8 cellular contexts compared by ENCODE assay signal in the genomic region with DNA sequence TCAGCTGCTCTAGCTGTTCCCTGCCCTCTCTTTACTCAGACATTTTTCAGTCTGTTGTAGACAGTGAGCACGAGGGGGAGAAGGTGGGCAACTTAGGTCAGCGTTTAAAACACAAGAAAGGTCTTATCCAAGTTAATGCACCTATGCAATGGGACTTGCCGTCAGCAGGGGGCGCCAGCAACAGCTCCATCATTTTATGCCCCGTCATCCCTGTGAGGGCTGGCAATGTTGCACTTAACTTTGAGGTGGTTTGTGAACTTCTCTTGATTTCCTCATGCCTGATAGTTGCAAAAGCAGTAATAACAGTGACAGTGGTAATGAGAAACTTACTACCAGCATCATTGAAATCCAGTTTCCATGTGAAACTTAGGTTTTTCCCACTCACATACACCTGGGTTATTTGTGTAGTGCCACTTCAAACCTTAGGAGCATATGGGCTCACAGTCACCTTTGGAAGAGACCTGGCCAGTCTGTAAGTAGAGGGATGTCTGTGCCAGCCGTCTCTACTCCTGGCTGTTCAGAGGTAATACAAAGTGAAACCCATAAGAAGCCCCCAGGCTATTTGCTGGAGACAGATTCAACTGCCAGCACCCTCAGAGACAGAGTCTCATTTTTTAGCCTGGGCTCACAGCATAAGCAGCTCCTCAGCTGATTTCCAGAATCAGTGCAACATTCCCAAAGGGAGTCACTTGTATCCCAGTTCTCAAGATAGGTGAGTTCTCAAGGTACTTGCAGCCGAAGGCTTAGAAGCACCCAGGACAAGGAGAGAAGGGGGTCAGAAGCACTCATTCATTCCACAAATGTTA. TPM values are rescaled to one million over a fixed set of nuclear protein-coding genes. Genes with fewer than 3 reads are reported as not detected.
A peak's percentile ranks its signal among the peaks of the same experiment; 100 is the strongest.
DNase-seq lines count a peak whose midpoint lies in the region; ATAC-seq and TF ChIP-seq lines count a peak whose summit lies in the region.

No MANE protein-coding gene starts in this region.

- WGBS in upper lobe of left lung, 2 donors = 20 to 28% methylated on average over 6 to 7 of the region's 7 CpGs

- DNase-seq in GM04504 (ENCODE audit: low read depth) = peak; percentile 80
- peak; percentile 86 for DNase-seq in HuH-7 (ENCODE audit: low spot score)
- DNase-seq in SK-N-DZ (ENCODE audit: low spot score) = peak; percentile 73
- peak; percentile 80 for DNase-seq in activated naive CD4-positive, alpha-beta T cell treated with Interleukin-2 at 50 U/mL for 16 hours
- peak; percentile 63 for DNase-seq in germinal center (ENCODE audit: low spot score)
- peak; percentile 58 for DNase-seq in pons (ENCODE audit: low spot score)
- peak in 1 of 2 donors; percentile 90 for DNase-seq in upper lobe of left lung

- H3K4me3 ChIP-seq in upper lobe of left lung = no peak overlapping the region

- peak overlapping the region; percentile 50 to 78 (median 67) for H3K27ac ChIP-seq in upper lobe of left lung

- H3K36me3 ChIP-seq in upper lobe of left lung = peaks cover 12 to 74% (median 33%) of the 10 kb centered on the region in 4 donors

- no peak for TF ChIP-seq POLR2A in upper lobe of left lung (IDR thresholded peaks at IDR 0.05)

- ATAC-seq in upper lobe of left lung (ENCODE audit: low FRiP score in 2 of 2) (peak; percentile 71 to 84), GM21717 (IDR thresholded peaks at IDR 0.05; ENCODE audit: unreplicated experiment) (no peak)

- H3K4me1 ChIP-seq in upper lobe of left lung = peaks cover 14 to 23% (median 19%) of the 10 kb centered on the region in 4 donors

- peak in 1 of 4 donors; percentile 56 for TF ChIP-seq EP300 in upper lobe of left lung (IDR thresholded peaks at IDR 0.05)

- H3K27me3 ChIP-seq in upper lobe of left lung = no peaks in the 10 kb centered on the region

- peak; percentile 86 to 91 (median 90) for TF ChIP-seq CTCF in upper lobe of left lung (IDR thresholded peaks at IDR 0.05)

- H3K9me3 ChIP-seq in upper lobe of left lung = no peaks in the 10 kb centered on the region

RNA-seq across cellular contexts. Expression of a gene that starts 44.8 kb away (rescaled TPM):
- 97.4 and 104 TPM in 2 replicates for polyA plus RNA-seq in SK-N-DZ (2014; cell fraction: cytosol; rRNA removed)
- 170 and 208 TPM in 2 replicates for polyA plus RNA-seq in SK-N-DZ (2014; cell fraction: nucleus; rRNA removed)
- 100 to 1,000 TPM; 226 to 911 (median 570) TPM for total RNA-seq in upper lobe of left lung

RNA-seq across cellular contexts. Expression of a gene that starts 46.1 kb away (rescaled TPM):
- 103 TPM in 2 replicates for polyA plus RNA-seq in SK-N-DZ (2014; cell fraction: cytosol; rRNA removed)
- 60.4 and 68.0 TPM in 2 replicates for polyA plus RNA-seq in SK-N-DZ (2014; cell fraction: nucleus; rRNA removed)
- 100 to 1,000 TPM in 2 of 6 donors, 10 to 100 TPM in 4; 58.7 to 186 (median 81.6) TPM for total RNA-seq in upper lobe of left lung
